ENCODE assay signal across 16 cellular contexts in genomic region chr1:65276197-65276884, GRCh38.
"Had no signal": no experiment of that assay in that cellular context is flagged by ENCODE, and none has a peak within 500 bp of the region (broad histone marks: within the 10 kb centered on the region; RNA-seq: fewer than 3 reads in every experiment).

No MANE protein-coding gene starts in this region.

- H3K27ac ChIP-seq: epithelial cell of prostate, lower lobe of right lung, right atrium auricular region, tibial nerve had no signal

- ATAC-seq: activated CD4-positive, alpha-beta T cell treated with anti-CD3 and anti-CD28 coated beads for 36 hours; activated CD8-positive, alpha-beta memory T cell treated with anti-CD3 and anti-CD28 coated beads, Interleukin-2, amount 10 ng/mL, durations not matched to agents 7 days and 5 days; left colon; lower lobe of right lung; SK-N-SH treated with all-trans-retinoic acid at 6 μM for 48 hours; stimulated activated naive CD8-positive, alpha-beta T cell treated with anti-CD3 and anti-CD28 coated beads, Interleukin-15, Interleukin-2, amounts not matched to agents 100 U/mL and 50 U/mL, for 24 hours; T-cell had no signal

- H3K4me3 ChIP-seq: lower lobe of right lung, right atrium auricular region, tibial nerve had no signal

- H3K36me3 ChIP-seq: lower lobe of right lung, right atrium auricular region, tibial nerve had no signal

- H3K27me3 ChIP-seq: right atrium auricular region, tibial nerve had no signal

- H3K9me3 ChIP-seq: lower lobe of right lung, right atrium auricular region, tibial nerve had no signal

- H3K4me1 ChIP-seq: lower lobe of right lung, tibial nerve had no signal

- DNase-seq: activated CD4-positive, alpha-beta memory T cell treated with anti-CD3 and anti-CD28 coated beads, Interleukin-2, amount 10 ng/mL, durations not matched to agents 7 days and 5 days; activated CD4-positive, alpha-beta T cell treated with anti-CD3 and anti-CD28 coated beads for 36 hours; activated CD8-positive, alpha-beta memory T cell treated with anti-CD3 and anti-CD28 coated beads, Interleukin-2, amount 10 ng/mL, durations not matched to agents 7 days and 5 days; dermis blood vessel endothelial cell; foreskin fibroblast; left colon; lower lobe of right lung; midbrain; nephron progenitor cell; stimulated activated CD4-positive, alpha-beta T cell treated with anti-CD3 and anti-CD28 coated beads, Interleukin-2, amount 100 ng/mL, for 24 hours; stimulated activated naive CD8-positive, alpha-beta T cell treated with anti-CD3 and anti-CD28 coated beads, Interleukin-15, Interleukin-2, amounts not matched to agents 100 U/mL and 50 U/mL, for 24 hours; T-cell had no signal
